12 cellular contexts compared by ENCODE assay signal in genomic region chr17:29583324-29584248, GRCh38. TPM values are rescaled to one million over a fixed set of nuclear protein-coding genes. Genes with fewer than 3 reads are reported as not detected.
A peak's percentile ranks its signal among the peaks of the same experiment; 100 is the strongest.
DNase-seq lines count a peak whose midpoint lies in the region; ATAC-seq, FAIRE-seq and TF ChIP-seq lines count a peak whose summit lies in the region.
"Had no signal": no experiment of that assay in that cellular context is flagged by ENCODE, and none has a peak within 500 bp of the region (broad histone marks: within the 10 kb centered on the region; RNA-seq: fewer than 3 reads in every experiment).

No MANE protein-coding gene starts in this region.

- H3K4me3 Mint-ChIP-seq in brain, result peak overlapping the region in 2 of 5 experiments; percentile 16 to 63

- H3K36me3 Mint-ChIP-seq in brain, result peaks cover 35% of the 10 kb centered on the region

- intact Hi-C loops in lower lobe of right lung (cut with DNase I), result no loop called here

- ATAC-seq in lower lobe of right lung (no peak), GM18511 (IDR thresholded peaks at IDR 0.05; ENCODE audit: unreplicated experiment) (no peak)

- H3K27ac Mint-ChIP-seq in brain, result peak overlapping the region; percentile 50 to 86 (median 80)

- no peak for TF ChIP-seq POLR2A in GM12891 (IDR thresholded peaks at IDR 0.05; ENCODE audit: low read depth, low read length)

- FAIRE-seq in GM12891 (lab: Jason Lieb, UNC), result peak; percentile 85
- no peak for FAIRE-seq in frontal cortex (lab: Jason Lieb, UNC)

- peaks cover 44 to 56% (median 48%) of the 10 kb centered on the region in 11 experiments for H3K36me3 ChIP-seq in BLaER1 treated with 17β-estradiol and CSF1 and Interleukin-3, amounts not matched to agents 10 nM and 100 nM
- H3K36me3 ChIP-seq in lower lobe of right lung, result peaks cover 39% of the 10 kb centered on the region

- peaks cover 12 to 95% (median 81%) of the 10 kb centered on the region in 11 experiments; a peak in 21 of 22 replicates for H4K20me1 ChIP-seq in BLaER1 treated with 17β-estradiol and CSF1 and Interleukin-3, amounts not matched to agents 10 nM and 100 nM

- no peaks in the 10 kb centered on the region for H3K27me3 Mint-ChIP-seq in brain

- peaks cover 63 to 80% (median 74%) of the 10 kb centered on the region in 10 experiments for H3K4me1 ChIP-seq in BLaER1 treated with 17β-estradiol and CSF1 and Interleukin-3, amounts not matched to agents 10 nM and 100 nM
- peaks cover 59% of the 10 kb centered on the region for H3K4me1 ChIP-seq in lower lobe of right lung

- TF ChIP-seq CTCF in brain (conservative IDR thresholded peaks at IDR 0.05) (no peak), lower lobe of right lung (IDR thresholded peaks at IDR 0.05) (no peak)

- H3K4me2 ChIP-seq in BLaER1 treated with 17β-estradiol and CSF1 and Interleukin-3, amounts not matched to agents 10 nM and 100 nM, result peak overlapping the region; percentile 90 to 100 (median 99)

- H3K4me3 ChIP-seq in BLaER1 treated with 17β-estradiol and CSF1 and Interleukin-3, amounts not matched to agents 10 nM and 100 nM, result peak overlapping the region in 6 of 10 experiments; percentile 26 to 67 (median 48); a peak in 6 of 20 replicates
- peak overlapping the region; percentile 17 for H3K4me3 ChIP-seq in lower lobe of right lung

- no peaks in the 10 kb centered on the region for H3K9me3 ChIP-seq in BLaER1 treated with 17β-estradiol and CSF1 and Interleukin-3, amounts not matched to agents 10 nM and 100 nM (replicated peaks in 1 of 11)
- no peaks in the 10 kb centered on the region for H3K9me3 ChIP-seq in lower lobe of right lung
- H3K9me3 ChIP-seq: neutrophil had no signal

- H3K27me3 ChIP-seq in BLaER1 treated with 17β-estradiol and CSF1 and Interleukin-3, amounts not matched to agents 10 nM and 100 nM, result no peaks in the 10 kb centered on the region
- no peaks in the 10 kb centered on the region for H3K27me3 ChIP-seq in lower lobe of right lung (ENCODE audit: low read depth)

- peaks cover 64% of the 10 kb centered on the region for H3K4me1 Mint-ChIP-seq in brain

- DNase-seq in GM12891 (ENCODE audit: insufficient read length, low spot score) (no peak), lower lobe of right lung (peak; percentile 46), GDM1 (lab: John Stamatoyannopoulos, UW) (no peak), NCI-H2196 (lab: John Stamatoyannopoulos, UW; ENCODE audit: unreplicated experiment) (no peak), frontal cortex (ENCODE audit: low spot score in 2 of 2) (no peak)
- DNase-seq: EL; NCI-H226; stimulated activated CD4-positive, alpha-beta T cell treated with anti-CD3 and anti-CD28 coated beads, Interleukin-2, amount 100 ng/mL, for 24 hours had no signal

- H3K9me3 Mint-ChIP-seq in brain, result peaks cover 0 to 7% (median 0%) of the 10 kb centered on the region in 5 experiments

- peak overlapping the region in 9 of 11 experiments; percentile 68 to 91 (median 86); a peak in 16 of 22 replicates for H3K27ac ChIP-seq in BLaER1 treated with 17β-estradiol and CSF1 and Interleukin-3, amounts not matched to agents 10 nM and 100 nM
- peak overlapping the region; percentile 87 for H3K27ac ChIP-seq in lower lobe of right lung
- H3K27ac ChIP-seq: neutrophil had no signal

- H3K9ac ChIP-seq in BLaER1 treated with 17β-estradiol and CSF1 and Interleukin-3, amounts not matched to agents 10 nM and 100 nM, result peak overlapping the region in 10 of 11 experiments; percentile 19 to 93 (median 80); a peak in 17 of 22 replicates

TF ChIP-seq in GM12891, 5 proteins besides CTCF, POLR2A, EP300 and RAD21:
- no peak for TF ChIP-seq TAF1 (IDR thresholded peaks at IDR 0.05; ENCODE audit: low read depth, low read length)
- no peak for TF ChIP-seq SPI1 (IDR thresholded peaks at IDR 0.05; ENCODE audit: low read depth, low read length)
- no peak for TF ChIP-seq POLR2AphosphoS5 (IDR thresholded peaks at IDR 0.05; ENCODE audit: low read depth, low read length)
- no peak for TF ChIP-seq POU2F2 (IDR thresholded peaks at IDR 0.05; ENCODE audit: low read depth, low read length)
- no peak for TF ChIP-seq PAX5 (IDR thresholded peaks at IDR 0.05; ENCODE audit: insufficient read depth, low read length, severe bottlenecking)

RNA-seq across cellular contexts. Expression of gene GIT1, which starts 5.9 kb away (rescaled TPM):
- polyA plus RNA-seq in GM12891 (2012; ENCODE audit: low read depth, missing spikeins), result 13.2 TPM
- polyA plus RNA-seq in brain (ENCODE audit: insufficient read depth, low read depth, low replicate concordance), result 94.7 TPM
- total RNA-seq in lower lobe of right lung, result 53.1 TPM
- 30.6 TPM for total RNA-seq in frontal cortex

RNA-seq across cellular contexts. Expression of gene ANKRD13B, which starts 9.3 kb away (rescaled TPM):
- polyA plus RNA-seq in GM12891 (2012; ENCODE audit: low read depth, missing spikeins), result 1.4 TPM
- 28.2 TPM for polyA plus RNA-seq in brain (ENCODE audit: insufficient read depth, low read depth, low replicate concordance)
- total RNA-seq in lower lobe of right lung, result 6.6 TPM
- 19.6 TPM for total RNA-seq in frontal cortex

RNA-seq across cellular contexts. Expression of gene TP53I13, which starts 15.1 kb away (rescaled TPM):
- 12.4 TPM for polyA plus RNA-seq in GM12891 (2012; ENCODE audit: low read depth, missing spikeins)
- 34.4 TPM for polyA plus RNA-seq in brain (ENCODE audit: insufficient read depth, low read depth, low replicate concordance)
- 62.7 TPM for total RNA-seq in lower lobe of right lung
- total RNA-seq in frontal cortex, result 4.9 TPM

RNA-seq across cellular contexts. Expression of gene ABHD15, which starts 16.7 kb away (rescaled TPM):
- 1.9 TPM for polyA plus RNA-seq in GM12891 (2012; ENCODE audit: low read depth, missing spikeins)
- 3.8 TPM for polyA plus RNA-seq in brain (ENCODE audit: insufficient read depth, low read depth, low replicate concordance)
- 14.3 TPM for total RNA-seq in lower lobe of right lung
- total RNA-seq in frontal cortex, result 0.41 TPM

RNA-seq across cellular contexts. Expression of gene CORO6, which starts 39.1 kb away (rescaled TPM):
- polyA plus RNA-seq in GM12891 (2012; ENCODE audit: low read depth, missing spikeins), result 1.5 TPM
- polyA plus RNA-seq in brain (ENCODE audit: insufficient read depth, low read depth, low replicate concordance), result 1.7 TPM
- total RNA-seq in lower lobe of right lung, result 6.6 TPM
- 0.82 TPM for total RNA-seq in frontal cortex

Comparison
In these comparisons a context has a peak if more than half of its experiments do, and no peak if none do; other contexts are left out.
1. RNA of gene TP53I13, which starts 15.1 kb away (total RNA-seq): 62.7 TPM in lower lobe of right lung (single experiment); 4.9 TPM in frontal cortex (single experiment); every median in the first group is over 10 times any median in the second.